In the genomic region with DNA sequence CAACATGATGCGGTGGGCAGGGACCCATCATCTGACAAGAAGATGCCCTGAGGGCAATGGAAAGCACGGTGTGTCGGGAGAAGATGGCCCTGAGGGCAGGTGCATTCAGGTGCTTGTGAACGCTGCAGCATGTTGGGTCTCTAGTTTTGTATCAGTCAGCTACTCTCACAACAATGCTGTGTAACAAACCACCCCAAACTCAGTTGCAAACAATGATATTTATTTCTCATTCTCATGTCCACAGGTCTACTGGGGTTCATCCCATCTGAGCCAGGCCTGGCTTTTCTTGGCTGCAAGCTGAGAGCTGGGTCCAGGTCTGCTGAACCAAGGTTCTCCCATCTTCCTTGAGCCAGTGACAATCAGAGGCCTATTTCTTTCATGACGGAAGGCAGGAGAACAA, we compare ENCODE assay signal across 21 cellular contexts.
"Had no signal": no experiment of that assay in that cellular context is flagged by ENCODE, and none has a peak within 500 bp of the region (broad histone marks: within the 10 kb centered on the region; RNA-seq: fewer than 3 reads in every experiment).

No MANE protein-coding gene starts in this region.

- ATAC-seq: K562, SK-N-SH treated with all-trans-retinoic acid at 6 μM for 48 hours had no signal

- FAIRE-seq: K562, RCC 7860 had no signal

- DNase-seq: Kasumi-1, MM.1S, NCI-H1092 treated with DMSO at 0.1 percent for 48 hours, NCI-H1436, NCI-H187, NCI-H2029, NCI-H2081 treated with DMSO at 0.1 percent for 48 hours, NCI-H2171, NCI-H226, NCI-H446, NCI-H510A, NCI-H524 treated with DMSO at 0.1 percent for 48 hours, NCI-H69, NCI-H774, Right ventricle myocardium superior, RPMI8226, T-helper 1 cell had no signal

- H3K9ac ChIP-seq: KMS-11 had no signal

- H3K27ac ChIP-seq: KMS-11 had no signal

- H3K4me2 ChIP-seq: KMS-11 had no signal

- H3K4me3 ChIP-seq: K562 had no signal
